8 cellular contexts compared by ENCODE assay signal in the genomic region with DNA sequence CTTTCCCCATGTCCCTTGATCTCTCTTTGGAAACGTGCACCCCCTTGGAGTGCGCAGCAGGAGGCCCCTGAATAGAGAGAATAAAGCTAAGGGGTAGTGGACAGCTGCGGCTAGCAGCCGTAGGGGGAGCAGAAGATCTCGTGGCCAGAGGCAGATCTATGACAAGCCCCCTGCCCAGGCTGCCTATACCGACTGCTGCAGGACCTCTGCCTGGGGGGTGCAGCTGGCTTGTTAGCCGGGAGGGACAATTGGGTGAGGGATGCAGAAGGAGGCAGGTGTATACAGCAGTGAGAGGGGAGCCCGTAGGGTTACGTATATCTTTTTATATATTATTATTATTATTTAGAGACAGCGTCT.
DNase-seq lines count a peak whose midpoint lies in the region; ATAC-seq lines count a peak whose summit lies in the region.
"Not testable (repeated sequence)": the region's sequence is repeated elsewhere in the genome, so short reads cannot be mapped to it uniquely, and the experiment has no call there.

No MANE protein-coding gene starts in this region.

- H3K27me3 Mint-ChIP-seq in central memory CD8-positive, alpha-beta T cell, result not testable (repeated sequence)

- H3K4me1 Mint-ChIP-seq in central memory CD8-positive, alpha-beta T cell; stimulated activated effector memory CD8-positive, alpha-beta T cell treated with anti-CD3 and anti-CD28 coated beads, Interleukin-12 subunit alpha, Interleukin-12 subunit beta, amount 100 ng/mL, for 72 hours: not testable (repeated sequence)

- H3K27ac Mint-ChIP-seq in central memory CD8-positive, alpha-beta T cell (ENCODE audit: low read depth); stimulated activated effector memory CD8-positive, alpha-beta T cell treated with anti-CD3 and anti-CD28 coated beads, Interleukin-12 subunit alpha, Interleukin-12 subunit beta, amount 100 ng/mL, for 72 hours: not testable (repeated sequence)

- not testable (repeated sequence) for H3K9me3 Mint-ChIP-seq in central memory CD8-positive, alpha-beta T cell; stimulated activated effector memory CD8-positive, alpha-beta T cell treated with anti-CD3 and anti-CD28 coated beads, Interleukin-12 subunit alpha, Interleukin-12 subunit beta, amount 100 ng/mL, for 72 hours

- ATAC-seq in GM18502 (IDR thresholded peaks at IDR 0.05; ENCODE audit: poor library complexity, unreplicated experiment) (peak; percentile 31), GM19351 (IDR thresholded peaks at IDR 0.05; ENCODE audit: unreplicated experiment) (peak; percentile 36), GM21717 (IDR thresholded peaks at IDR 0.05; ENCODE audit: unreplicated experiment) (peak; percentile 30), HG02884 (IDR thresholded peaks at IDR 0.05; ENCODE audit: unreplicated experiment) (peak; percentile 15), HG03196 (IDR thresholded peaks at IDR 0.05; ENCODE audit: unreplicated experiment) (peak; percentile 27), SK-N-SH treated with all-trans-retinoic acid at 6 μM for 48 hours (peak; percentile 32)
- ATAC-seq in central memory CD8-positive, alpha-beta T cell (replicated peaks; ENCODE audit: extremely low read depth, poor library complexity, severe bottlenecking), result not testable (repeated sequence)
- ATAC-seq in stimulated activated effector memory CD8-positive, alpha-beta T cell treated with anti-CD3 and anti-CD28 coated beads, Interleukin-12 subunit alpha, Interleukin-12 subunit beta, amount 100 ng/mL, for 72 hours, result peak; percentile 25

- H3K4me3 Mint-ChIP-seq in central memory CD8-positive, alpha-beta T cell, result peak overlapping the region; percentile 75
- H3K4me3 Mint-ChIP-seq in stimulated activated effector memory CD8-positive, alpha-beta T cell treated with anti-CD3 and anti-CD28 coated beads, Interleukin-12 subunit alpha, Interleukin-12 subunit beta, amount 100 ng/mL, for 72 hours, result not testable (repeated sequence)

- not testable (repeated sequence) for H3K36me3 Mint-ChIP-seq in central memory CD8-positive, alpha-beta T cell (ENCODE audit: insufficient read depth); stimulated activated effector memory CD8-positive, alpha-beta T cell treated with anti-CD3 and anti-CD28 coated beads, Interleukin-12 subunit alpha, Interleukin-12 subunit beta, amount 100 ng/mL, for 72 hours

- not testable (repeated sequence) for DNase-seq in central memory CD8-positive, alpha-beta T cell (ENCODE audit: low spot score in 2 of 2); stimulated activated effector memory CD8-positive, alpha-beta T cell treated with anti-CD3 and anti-CD28 coated beads, Interleukin-12 subunit alpha, Interleukin-12 subunit beta, amount 100 ng/mL, for 72 hours (ENCODE audit: low spot score in 2 of 2)
